19 cellular contexts compared by ENCODE assay signal in the genomic region with DNA sequence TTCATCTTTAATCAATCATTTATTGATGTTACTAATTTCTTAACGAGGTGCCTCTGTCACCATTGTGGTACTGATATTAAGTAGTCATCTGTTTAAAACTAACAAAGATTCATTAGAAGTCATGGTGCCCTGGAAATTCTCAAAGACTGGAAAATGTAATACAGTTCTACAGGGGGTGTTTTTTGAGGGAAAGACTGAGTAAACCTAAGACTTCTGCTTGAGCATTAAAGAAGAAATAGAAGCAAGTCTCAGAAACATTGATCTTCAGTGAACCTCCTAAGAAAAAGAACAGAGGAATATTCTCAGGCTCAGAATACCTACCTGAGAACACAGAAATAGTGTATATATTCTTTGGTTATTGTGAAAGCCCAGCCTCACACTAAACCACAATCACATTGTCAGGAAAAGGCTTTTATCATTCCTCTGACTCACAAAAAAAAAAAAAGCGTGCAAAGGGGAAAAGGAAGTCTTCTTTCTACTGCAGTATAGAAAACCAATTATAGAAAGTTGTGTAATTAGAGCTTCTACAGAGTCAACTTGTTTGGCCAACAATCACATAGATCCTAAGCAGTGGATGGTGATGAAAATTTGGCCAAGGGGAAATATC.
DNase-seq lines count a peak whose midpoint lies in the region; ATAC-seq and TF ChIP-seq lines count a peak whose summit lies in the region.
"Had no signal": no experiment of that assay in that cellular context is flagged by ENCODE, and none has a peak within 500 bp of the region (broad histone marks: within the 10 kb centered on the region; RNA-seq: fewer than 3 reads in every experiment).

No MANE protein-coding gene starts in this region.

- no peaks in the 10 kb centered on the region for H3K36me3 ChIP-seq in breast epithelium
- H3K36me3 ChIP-seq in mammary epithelial cell (ENCODE audit: insufficient read depth, low read length), result no peaks in the 10 kb centered on the region
- no peaks in the 10 kb centered on the region for H3K36me3 ChIP-seq in aorta (ENCODE audit: control insufficient read depth in 1 of 2, insufficient read depth in 2 of 2, low read length in 1 of 2)
- H3K36me3 ChIP-seq: esophagus squamous epithelium, thoracic aorta had no signal

- no TSS peak for BruUV-seq in MCF 10A (replicated peaks; lab: Mats Ljungman, UMichigan)
- no TSS peak for BruUV-seq in mammary epithelial cell (replicated peaks; lab: Mats Ljungman, UMichigan)

- H3K4me1 ChIP-seq in breast epithelium (no peaks in the 10 kb centered on the region), mammary epithelial cell (ENCODE audit: insufficient read depth, low read length) (no peaks in the 10 kb centered on the region), aorta (ENCODE audit: control insufficient read depth in 1 of 2, insufficient read depth in 2 of 2, low read length in 2 of 2) (no peaks in the 10 kb centered on the region), right cardiac atrium (ENCODE audit: control insufficient read depth, insufficient read depth, low read length) (no peaks in the 10 kb centered on the region)
- H3K4me1 ChIP-seq: esophagus squamous epithelium had no signal

- dilution Hi-C loops in mammary epithelial cell (cut with HindIII; ENCODE audit: low sequenced_read_pairs), result no loop called here

- no peaks in the 10 kb centered on the region for H3K27me3 Mint-ChIP-seq in MCF 10A (ENCODE audit: insufficient read depth, unreplicated experiment)
- H3K27me3 Mint-ChIP-seq: T-helper 17 cell had no signal

- no peaks in the 10 kb centered on the region for H3K9me3 ChIP-seq in breast epithelium
- H3K9me3 ChIP-seq in mammary epithelial cell (replicated peaks; ENCODE audit: insufficient read depth, low read length), result no peaks in the 10 kb centered on the region
- H3K9me3 ChIP-seq in aorta (ENCODE audit: control insufficient read depth, low read length), result no peaks in the 10 kb centered on the region
- no peaks in the 10 kb centered on the region for H3K9me3 ChIP-seq in right cardiac atrium (ENCODE audit: control insufficient read depth, low read length)
- H3K9me3 ChIP-seq: esophagus squamous epithelium, thoracic aorta had no signal

- H3K4me3 Mint-ChIP-seq in MCF 10A (ENCODE audit: unreplicated experiment), result no peak overlapping the region
- H3K4me3 Mint-ChIP-seq: CD4-positive, alpha-beta memory T cell; T-helper 17 cell had no signal

- no peaks in the 10 kb centered on the region for H4K20me1 ChIP-seq in mammary epithelial cell (ENCODE audit: insufficient read depth, low read length)

- H3K36me3 Mint-ChIP-seq in MCF 10A (ENCODE audit: insufficient read depth, unreplicated experiment), result no peaks in the 10 kb centered on the region
- H3K36me3 Mint-ChIP-seq: CD4-positive, alpha-beta memory T cell had no signal

- H3K79me2 ChIP-seq in mammary epithelial cell (ENCODE audit: insufficient read depth, low read length), result no peaks in the 10 kb centered on the region

- no peak for TF ChIP-seq CTCF in MCF 10A (IDR thresholded peaks at IDR 0.05; ENCODE audit: unreplicated experiment)
- no peak for TF ChIP-seq CTCF in breast epithelium (IDR thresholded peaks at IDR 0.05)
- TF ChIP-seq CTCF in mammary epithelial cell (conservative IDR thresholded peaks at IDR 0.05 in 1 of 2, IDR thresholded peaks at IDR 0.05 in 1 of 2; ENCODE audit: extremely low read depth in 1 of 2, insufficient read depth in 1 of 2, low read depth in 1 of 2, low read length in 2 of 2), result no peak

- H3K9me3 Mint-ChIP-seq in MCF 10A (ENCODE audit: unreplicated experiment), result no peaks in the 10 kb centered on the region

- CTCF ChIA-PET in MCF 10A (lab: Yijun Ruan, JAX) (interaction anchor here (0.6 kb wide), 1 partner anchor 1076 kb away, joined by 3 read pairs; no protein-coding TSS in a partner anchor), mammary epithelial cell (lab: Charles Lee; ENCODE audit: low non-redundant PET) (no interaction called here)

- H3K4me1 Mint-ChIP-seq in MCF 10A (ENCODE audit: insufficient read depth, unreplicated experiment), result no peaks in the 10 kb centered on the region

- intact Hi-C loops in MCF 10A (cut with micrococcal nuclease) (no loop called here), breast epithelium (cut with DNase I; ENCODE audit: low total_unique reads) (no loop called here), mammary epithelial cell (cut with micrococcal nuclease) (no loop called here), aorta (cut with DNase I) (loop anchor here (10.0 kb wide), 3 partner anchors 1219 to 1439 kb away; no protein-coding TSS in a partner anchor), right cardiac atrium (cut with DNase I) (no loop called here)

- no peak overlapping the region for H3K4me2 ChIP-seq in mammary epithelial cell (ENCODE audit: insufficient read depth, low read depth, low read length)

- POLR2A ChIA-PET in MCF 10A (lab: Yijun Ruan, JAX), result interaction anchor here (0.6 kb wide), 1 partner anchor 9 kb away, joined by 3 read pairs; no protein-coding TSS in a partner anchor

- H3K9ac ChIP-seq in mammary epithelial cell (ENCODE audit: insufficient read depth, low read length), result no peak overlapping the region

- H2AFZ ChIP-seq in mammary epithelial cell (ENCODE audit: low read depth, low read length), result no peak overlapping the region

- 49% methylated on average over 2 of the region's 2 CpGs for WGBS in mammary epithelial cell (ENCODE audit: low coverage, missing lambda C conversion rate)
- 66 to 82% methylated on average over 2 of the region's 2 CpGs for WGBS in aorta, 2 donors
- WGBS in right cardiac atrium, result 78% methylated on average over 2 of the region's 2 CpGs

- H3K27me3 ChIP-seq in breast epithelium (no peaks in the 10 kb centered on the region), mammary epithelial cell (ENCODE audit: insufficient read depth, low read length) (peaks cover 2% of the 10 kb centered on the region), aorta (ENCODE audit: control insufficient read depth in 1 of 2, insufficient read depth in 2 of 2, low read length in 1 of 2) (no peaks in the 10 kb centered on the region), right cardiac atrium (ENCODE audit: control insufficient read depth, insufficient read depth) (no peaks in the 10 kb centered on the region)
- H3K27me3 ChIP-seq: esophagus squamous epithelium had no signal

- no peak for TF ChIP-seq POLR2A in breast epithelium (IDR thresholded peaks at IDR 0.05)

- in situ Hi-C loops in mammary epithelial cell (cut with MboI; ENCODE audit: low sequenced_read_pairs in 2 of 2), result loop anchor here (25.0 kb wide), 2 partner anchors 242 to 992 kb away; no protein-coding TSS in a partner anchor

- no peak for ATAC-seq in aorta (ENCODE audit: low FRiP score)
- ATAC-seq in right cardiac atrium, result no peak
- ATAC-seq: HCT116, Right ventricle myocardium inferior, T-helper 17 cell had no signal

- H3K4me3 ChIP-seq in breast epithelium (no peak overlapping the region), mammary epithelial cell (replicated peaks in 1 of 3; ENCODE audit: insufficient read depth in 1 of 3, low read depth in 2 of 3, low read length in 3 of 3) (no peak overlapping the region), aorta (ENCODE audit: low read length in 2 of 2) (no peak overlapping the region), right cardiac atrium (ENCODE audit: low read length) (no peak overlapping the region)
- H3K4me3 ChIP-seq: esophagus squamous epithelium, thoracic aorta had no signal

- H3K27ac ChIP-seq in breast epithelium, result no peak overlapping the region
- no peak overlapping the region for H3K27ac ChIP-seq in mammary epithelial cell (ENCODE audit: insufficient read depth, low read depth, low read length)
- no peak overlapping the region for H3K27ac ChIP-seq in aorta (ENCODE audit: low read depth in 1 of 2, low read length in 2 of 2)
- H3K27ac ChIP-seq in right cardiac atrium (ENCODE audit: low read length), result no peak overlapping the region
- H3K27ac ChIP-seq: esophagus squamous epithelium, thoracic aorta had no signal

- DNase-seq in MCF 10A (ENCODE audit: unreplicated experiment) (peak; percentile 65), breast epithelium (ENCODE audit: low spot score in 2 of 2) (no peak), OCI-M1 (lab: John Stamatoyannopoulos, UW) (peak; percentile 68), mammary epithelial cell (peak; percentile 59), aorta (no peak), NCI-H1436 treated with DMSO at 0.1 percent for 48 hours (lab: John Stamatoyannopoulos, UW) (no peak), right cardiac atrium (no peak)
- no peak for DNase-seq in activated CD8-positive, alpha-beta memory T cell treated with anti-CD3 and anti-CD28 coated beads for 24 hours
- DNase-seq: amniotic stem cell; CD4-positive, alpha-beta memory T cell; effector CD8-positive, alpha-beta T cell; esophagus squamous epithelium; GF-D8; NCI-H1694; occipital lobe; T-helper 17 cell had no signal

- no peak overlapping the region for H3K27ac Mint-ChIP-seq in MCF 10A (ENCODE audit: low read depth, unreplicated experiment)
- H3K27ac Mint-ChIP-seq: CD4-positive, alpha-beta memory T cell; T-helper 17 cell had no signal

Comparison
In these comparisons a context has a peak if more than half of its experiments do, and no peak if none do; other contexts are left out.
1. DNase-seq: peak in MCF 10A (single experiment), OCI-M1 (single experiment) and mammary epithelial cell (single experiment); none in breast epithelium (0 of 2), aorta (0 of 2), NCI-H1436 treated with DMSO at 0.1 percent for 48 hours (single experiment), right cardiac atrium (0 of 3) and activated CD8-positive, alpha-beta memory T cell treated with anti-CD3 and anti-CD28 coated beads for 24 hours (single experiment).
2. intact Hi-C loops: an anchor here in aorta (10.0 kb wide); none called in MCF 10A, breast epithelium, mammary epithelial cell and right cardiac atrium.